Comparison of ENCODE assay signal across 1 cellular context in genomic region chr9:136352682-136353081, GRCh38.
TF ChIP-seq lines count a peak whose summit lies in the region.

No MANE protein-coding gene starts in this region.

TF ChIP-seq in HepG2, 621 proteins besides CTCF, POLR2A, EP300 and RAD21:
- TF ChIP-seq SOX6 (IDR thresholded peaks at IDR 0.05) = no peak
- no peak for TF ChIP-seq SOX6 (CRISPR knock-in tag; IDR thresholded peaks at IDR 0.05)
- TF ChIP-seq XRCC5 (optimal IDR thresholded peaks at IDR 0.05; ENCODE audit: low read length) = peak; percentile 17
- TF ChIP-seq BHLHE40 (IDR thresholded peaks at IDR 0.05; ENCODE audit: low read length) = peak; percentile 44
- no peak for TF ChIP-seq HCFC1 (IDR thresholded peaks at IDR 0.05; ENCODE audit: low read depth, low read length)
- no peak for TF ChIP-seq ZNF333 (CRISPR knock-in tag; IDR thresholded peaks at IDR 0.05; ENCODE audit: borderline replicate concordance)
- TF ChIP-seq ZNF292 (CRISPR knock-in tag; IDR thresholded peaks at IDR 0.05; ENCODE audit: borderline replicate concordance, low read depth) = 0 out of 2 replicates have a peak, but pooled peaks have one; percentile 12
- TF ChIP-seq ZFYVE20 (CRISPR knock-in tag; IDR thresholded peaks at IDR 0.05; ENCODE audit: borderline replicate concordance, low read depth) = no peak
- TF ChIP-seq ZNF260 (CRISPR knock-in tag; IDR thresholded peaks at IDR 0.05; ENCODE audit: borderline replicate concordance, low read depth) = no peak
- peak; percentile 61; the same call in 1 of the 2 replicates for TF ChIP-seq ZBTB43 (CRISPR knock-in tag; conservative IDR thresholded peaks at IDR 0.05)
- TF ChIP-seq SIX4 (CRISPR knock-in tag; IDR thresholded peaks at IDR 0.05) = no peak
- peak; percentile 88 for TF ChIP-seq HNRNPL (IDR thresholded peaks at IDR 0.05; ENCODE audit: low read depth, low read length)
- no peak for TF ChIP-seq MEIS1 (CRISPR knock-in tag; IDR thresholded peaks at IDR 0.05; ENCODE audit: borderline replicate concordance)
- TF ChIP-seq ZNF329 (CRISPR knock-in tag; IDR thresholded peaks at IDR 0.05; ENCODE audit: low read depth) = no peak
- no peak for TF ChIP-seq RARG (CRISPR knock-in tag; IDR thresholded peaks at IDR 0.05; ENCODE audit: low read depth)
- no peak for TF ChIP-seq ISL2 (CRISPR knock-in tag; IDR thresholded peaks at IDR 0.05)
- TF ChIP-seq, protein P1, sequence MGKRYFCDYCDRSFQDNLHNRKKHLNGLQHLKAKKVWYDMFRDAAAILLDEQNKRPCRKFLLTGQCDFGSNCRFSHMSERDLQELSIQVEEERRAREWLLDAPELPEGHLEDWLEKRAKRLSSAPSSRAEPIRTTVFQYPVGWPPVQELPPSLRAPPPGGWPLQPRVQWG (CRISPR knock-in tag; IDR thresholded peaks at IDR 0.05; ENCODE audit: borderline replicate concordance, low read depth) = no peak
- TF ChIP-seq CSRNP1 (CRISPR knock-in tag; IDR thresholded peaks at IDR 0.05) = 0 out of 2 replicates have a peak, but pooled peaks have one; percentile 28
- 0 out of 2 replicates have a peak, but pooled peaks have one; percentile 29 for TF ChIP-seq SP5 (CRISPR knock-in tag; IDR thresholded peaks at IDR 0.05; ENCODE audit: borderline replicate concordance, low read depth)
- TF ChIP-seq ZNF550 (CRISPR knock-in tag; IDR thresholded peaks at IDR 0.05; ENCODE audit: borderline replicate concordance) = no peak
- TF ChIP-seq STAG1 (CRISPR knock-in tag; IDR thresholded peaks at IDR 0.05) = no peak
- no peak for TF ChIP-seq HHEX (CRISPR knock-in tag; IDR thresholded peaks at IDR 0.05)
- no peak for TF ChIP-seq ZNF121 (CRISPR knock-in tag; IDR thresholded peaks at IDR 0.05)
- TF ChIP-seq KAT8 (CRISPR knock-in tag; IDR thresholded peaks at IDR 0.05) = no peak
- TF ChIP-seq ZFX (CRISPR knock-in tag; IDR thresholded peaks at IDR 0.05; ENCODE audit: low read depth) = peak; percentile 25; the same call in 1 of the 2 replicates
- no peak for TF ChIP-seq ZNF670 (CRISPR knock-in tag; IDR thresholded peaks at IDR 0.05; ENCODE audit: borderline replicate concordance)
- TF ChIP-seq ZNF335 (CRISPR knock-in tag; IDR thresholded peaks at IDR 0.05) = no peak
- TF ChIP-seq, protein P2, sequence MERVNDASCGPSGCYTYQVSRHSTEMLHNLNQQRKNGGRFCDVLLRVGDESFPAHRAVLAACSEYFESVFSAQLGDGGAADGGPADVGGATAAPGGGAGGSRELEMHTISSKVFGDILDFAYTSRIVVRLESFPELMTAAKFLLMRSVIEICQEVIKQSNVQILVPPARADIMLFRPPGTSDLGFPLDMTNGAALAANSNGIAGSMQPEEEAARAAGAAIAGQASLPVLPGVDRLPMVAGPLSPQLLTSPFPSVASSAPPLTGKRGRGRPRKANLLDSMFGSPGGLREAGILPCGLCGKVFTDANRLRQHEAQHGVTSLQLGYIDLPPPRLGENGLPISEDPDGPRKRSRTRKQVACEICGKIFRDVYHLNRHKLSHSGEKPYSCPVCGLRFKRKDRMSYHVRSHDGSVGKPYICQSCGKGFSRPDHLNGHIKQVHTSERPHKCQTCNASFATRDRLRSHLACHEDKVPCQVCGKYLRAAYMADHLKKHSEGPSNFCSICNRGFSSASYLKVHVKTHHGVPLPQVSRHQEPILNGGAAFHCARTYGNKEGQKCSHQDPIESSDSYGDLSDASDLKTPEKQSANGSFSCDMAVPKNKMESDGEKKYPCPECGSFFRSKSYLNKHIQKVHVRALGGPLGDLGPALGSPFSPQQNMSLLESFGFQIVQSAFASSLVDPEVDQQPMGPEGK (CRISPR knock-in tag; IDR thresholded peaks at IDR 0.05) = peak; percentile 44; the same call in 1 of the 2 replicates
- no peak for TF ChIP-seq MATR3 (CRISPR knock-in tag; IDR thresholded peaks at IDR 0.05)
- no peak for TF ChIP-seq ZNF451 (CRISPR knock-in tag; IDR thresholded peaks at IDR 0.05)
- peak; percentile 60 for TF ChIP-seq SAP130 (CRISPR knock-in tag; IDR thresholded peaks at IDR 0.05; ENCODE audit: low read depth)
- TF ChIP-seq ELK4 (CRISPR knock-in tag; IDR thresholded peaks at IDR 0.05; ENCODE audit: borderline replicate concordance) = no peak
- 0 out of 2 replicates have a peak, but pooled peaks have one; percentile 19 for TF ChIP-seq GATAD2A (CRISPR knock-in tag; IDR thresholded peaks at IDR 0.05)
- TF ChIP-seq ZNF44 (CRISPR knock-in tag; IDR thresholded peaks at IDR 0.05) = no peak
- TF ChIP-seq, protein P3, sequence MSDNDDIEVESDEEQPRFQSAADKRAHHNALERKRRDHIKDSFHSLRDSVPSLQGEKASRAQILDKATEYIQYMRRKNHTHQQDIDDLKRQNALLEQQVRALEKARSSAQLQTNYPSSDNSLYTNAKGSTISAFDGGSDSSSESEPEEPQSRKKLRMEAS (IDR thresholded peaks at IDR 0.05) = 0 out of 2 replicates have a peak, but pooled peaks have one; percentile 45
- no peak for TF ChIP-seq FOXA1 (IDR thresholded peaks at IDR 0.05)
- TF ChIP-seq FOXA1 (CRISPR knock-in tag; IDR thresholded peaks at IDR 0.05) = peak; percentile 40; the same call in 1 of the 2 replicates
- TF ChIP-seq TSC22D2 (CRISPR knock-in tag; IDR thresholded peaks at IDR 0.05; ENCODE audit: borderline replicate concordance) = no peak
TF ChIP-seq in HepG2: peak in this region for 13.
